1 cellular context compared by ENCODE assay signal in the genomic region with DNA sequence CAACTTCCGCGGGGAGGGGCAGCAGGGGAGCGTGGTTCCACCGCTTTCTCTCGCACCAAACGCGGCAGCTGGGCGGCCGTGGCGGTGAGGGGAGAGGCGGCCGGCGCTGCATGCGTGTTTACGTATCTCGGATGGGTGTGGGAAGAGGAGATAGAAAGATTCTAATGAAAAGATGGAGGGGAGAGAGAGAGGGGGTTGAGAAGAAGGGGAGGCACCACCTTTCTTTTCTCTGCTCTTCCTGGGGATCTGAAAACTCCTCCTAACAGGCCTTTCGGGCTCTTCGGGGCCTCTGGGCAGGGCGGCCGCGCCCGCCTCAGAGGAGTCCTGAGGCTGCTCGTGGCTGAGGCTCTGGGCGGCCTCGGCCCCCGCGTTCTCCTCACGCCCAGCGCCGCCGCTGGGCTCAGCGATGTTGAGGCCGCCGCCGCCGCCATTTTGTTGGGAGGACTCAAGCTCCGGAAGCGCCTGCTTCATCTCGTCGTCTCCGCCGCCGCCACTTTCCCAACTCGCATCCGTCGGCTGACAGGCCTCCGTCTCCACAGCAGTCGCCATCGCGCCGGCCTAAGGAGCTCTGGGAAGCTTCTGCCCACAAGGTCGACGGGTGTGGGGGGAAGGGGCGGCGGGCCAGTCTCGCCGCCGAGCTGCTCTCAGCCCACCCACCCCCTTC.
TF ChIP-seq lines count a peak whose summit lies in the region.

No MANE protein-coding gene starts in this region.

TF ChIP-seq in HepG2, 621 proteins besides CTCF, POLR2A, EP300 and RAD21 (continued from another document and continues in another):
- TF ChIP-seq PRDM10 (CRISPR knock-in tag; IDR thresholded peaks at IDR 0.05; ENCODE audit: low read depth): peak; percentile 31; the same call in 1 of the 2 replicates
- TF ChIP-seq ZNF567 (CRISPR knock-in tag; IDR thresholded peaks at IDR 0.05; ENCODE audit: borderline replicate concordance): no peak
- TF ChIP-seq EED (CRISPR knock-in tag; IDR thresholded peaks at IDR 0.05): 0 out of 2 replicates have a peak, but pooled peaks have one; percentile 6
- TF ChIP-seq TFDP2 (CRISPR knock-in tag; IDR thresholded peaks at IDR 0.05): peak; percentile 48; the same call in 1 of the 2 replicates
- no peak for TF ChIP-seq ATF3 (CRISPR knock-in tag; IDR thresholded peaks at IDR 0.05)
- 0 out of 2 replicates have a peak, but pooled peaks have one; percentile 50 for TF ChIP-seq MXD3 (CRISPR knock-in tag; IDR thresholded peaks at IDR 0.05)
- TF ChIP-seq JUNB (CRISPR knock-in tag; IDR thresholded peaks at IDR 0.05; ENCODE audit: borderline replicate concordance): no peak
- TF ChIP-seq, protein P1, sequence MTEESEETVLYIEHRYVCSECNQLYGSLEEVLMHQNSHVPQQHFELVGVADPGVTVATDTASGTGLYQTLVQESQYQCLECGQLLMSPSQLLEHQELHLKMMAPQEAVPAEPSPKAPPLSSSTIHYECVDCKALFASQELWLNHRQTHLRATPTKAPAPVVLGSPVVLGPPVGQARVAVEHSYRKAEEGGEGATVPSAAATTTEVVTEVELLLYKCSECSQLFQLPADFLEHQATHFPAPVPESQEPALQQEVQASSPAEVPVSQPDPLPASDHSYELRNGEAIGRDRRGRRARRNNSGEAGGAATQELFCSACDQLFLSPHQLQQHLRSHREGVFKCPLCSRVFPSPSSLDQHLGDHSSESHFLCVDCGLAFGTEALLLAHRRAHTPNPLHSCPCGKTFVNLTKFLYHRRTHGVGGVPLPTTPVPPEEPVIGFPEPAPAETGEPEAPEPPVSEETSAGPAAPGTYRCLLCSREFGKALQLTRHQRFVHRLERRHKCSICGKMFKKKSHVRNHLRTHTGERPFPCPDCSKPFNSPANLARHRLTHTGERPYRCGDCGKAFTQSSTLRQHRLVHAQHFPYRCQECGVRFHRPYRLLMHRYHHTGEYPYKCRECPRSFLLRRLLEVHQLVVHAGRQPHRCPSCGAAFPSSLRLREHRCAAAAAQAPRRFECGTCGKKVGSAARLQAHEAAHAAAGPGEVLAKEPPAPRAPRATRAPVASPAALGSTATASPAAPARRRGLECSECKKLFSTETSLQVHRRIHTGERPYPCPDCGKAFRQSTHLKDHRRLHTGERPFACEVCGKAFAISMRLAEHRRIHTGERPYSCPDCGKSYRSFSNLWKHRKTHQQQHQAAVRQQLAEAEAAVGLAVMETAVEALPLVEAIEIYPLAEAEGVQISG (CRISPR knock-in tag; IDR thresholded peaks at IDR 0.05): peak; percentile 56; the same call in 1 of the 2 replicates
- no peak for TF ChIP-seq NFYB (CRISPR knock-in tag; IDR thresholded peaks at IDR 0.05)
- TF ChIP-seq MATR3 (CRISPR knock-in tag; IDR thresholded peaks at IDR 0.05): no peak
- TF ChIP-seq EHMT2 (IDR thresholded peaks at IDR 0.05; ENCODE audit: borderline replicate concordance, low read depth, low read length): no peak
- TF ChIP-seq CREB3 (CRISPR knock-in tag; IDR thresholded peaks at IDR 0.05): no peak
- TF ChIP-seq, protein P2, sequence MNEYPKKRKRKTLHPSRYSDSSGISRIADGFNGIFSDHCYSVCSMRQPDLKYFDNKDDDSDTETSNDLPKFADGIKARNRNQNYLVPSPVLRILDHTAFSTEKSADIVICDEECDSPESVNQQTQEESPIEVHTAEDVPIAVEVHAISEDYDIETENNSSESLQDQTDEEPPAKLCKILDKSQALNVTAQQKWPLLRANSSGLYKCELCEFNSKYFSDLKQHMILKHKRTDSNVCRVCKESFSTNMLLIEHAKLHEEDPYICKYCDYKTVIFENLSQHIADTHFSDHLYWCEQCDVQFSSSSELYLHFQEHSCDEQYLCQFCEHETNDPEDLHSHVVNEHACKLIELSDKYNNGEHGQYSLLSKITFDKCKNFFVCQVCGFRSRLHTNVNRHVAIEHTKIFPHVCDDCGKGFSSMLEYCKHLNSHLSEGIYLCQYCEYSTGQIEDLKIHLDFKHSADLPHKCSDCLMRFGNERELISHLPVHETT (CRISPR knock-in tag; conservative IDR thresholded peaks at IDR 0.05): no peak
- no peak for TF ChIP-seq ZNF20 (CRISPR knock-in tag; IDR thresholded peaks at IDR 0.05)
- TF ChIP-seq NCOA1 (CRISPR knock-in tag; IDR thresholded peaks at IDR 0.05): 0 out of 2 replicates have a peak, but pooled peaks have one; percentile 18
- TF ChIP-seq SRF (IDR thresholded peaks at IDR 0.05; ENCODE audit: low read depth, low read length): no peak
- no peak for TF ChIP-seq CBX5 (CRISPR knock-in tag; IDR thresholded peaks at IDR 0.05; ENCODE audit: borderline replicate concordance)
- peak; percentile 78; the same call in 1 of the 2 replicates for TF ChIP-seq PHF8 (CRISPR knock-in tag; IDR thresholded peaks at IDR 0.05)
- TF ChIP-seq PITX1 (CRISPR knock-in tag; IDR thresholded peaks at IDR 0.05): no peak; the same call in 1 of the 2 replicates
- no peak for TF ChIP-seq ZNF569 (CRISPR knock-in tag; IDR thresholded peaks at IDR 0.05; ENCODE audit: borderline replicate concordance)
- no peak for TF ChIP-seq ZBTB38 (CRISPR knock-in tag; IDR thresholded peaks at IDR 0.05)
- no peak for TF ChIP-seq GTF2F1 (IDR thresholded peaks at IDR 0.05; ENCODE audit: low read length)
- no peak for TF ChIP-seq CHD2 (IDR thresholded peaks at IDR 0.05; ENCODE audit: low read depth, low read length)
- TF ChIP-seq YEATS2 (CRISPR knock-in tag; IDR thresholded peaks at IDR 0.05; ENCODE audit: borderline replicate concordance): no peak
- TF ChIP-seq ZNF232 (CRISPR knock-in tag; IDR thresholded peaks at IDR 0.05; ENCODE audit: borderline replicate concordance): no peak
- peak; percentile 47 for TF ChIP-seq ETV5 (CRISPR knock-in tag; IDR thresholded peaks at IDR 0.05; ENCODE audit: borderline replicate concordance)
- no peak; the same call in 1 of the 2 replicates for TF ChIP-seq SRY (CRISPR knock-in tag; IDR thresholded peaks at IDR 0.05)
- no peak for TF ChIP-seq SNAPC2 (CRISPR knock-in tag; IDR thresholded peaks at IDR 0.05)
- no peak for TF ChIP-seq ZNF652 (CRISPR knock-in tag; IDR thresholded peaks at IDR 0.05; ENCODE audit: borderline replicate concordance, low read depth)
- TF ChIP-seq, protein P3, sequence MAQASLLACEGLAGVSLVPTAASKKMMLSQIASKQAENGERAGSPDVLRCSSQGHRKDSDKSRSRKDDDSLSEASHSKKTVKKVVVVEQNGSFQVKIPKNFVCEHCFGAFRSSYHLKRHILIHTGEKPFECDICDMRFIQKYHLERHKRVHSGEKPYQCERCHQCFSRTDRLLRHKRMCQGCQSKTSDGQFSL (CRISPR knock-in tag; IDR thresholded peaks at IDR 0.05): peak; percentile 47; the same call in 1 of the 2 replicates
- 0 out of 2 replicates have a peak, but pooled peaks have one; percentile 18 for TF ChIP-seq DNMT3B (CRISPR knock-in tag; conservative IDR thresholded peaks at IDR 0.05)
- 0 out of 2 replicates have a peak, but pooled peaks have one; percentile 54 for TF ChIP-seq MYPOP (CRISPR knock-in tag; IDR thresholded peaks at IDR 0.05)
- no peak for TF ChIP-seq FOXP4 (CRISPR knock-in tag; IDR thresholded peaks at IDR 0.05)
- 0 out of 2 replicates have a peak, but pooled peaks have one; percentile 11 for TF ChIP-seq PRMT3 (CRISPR knock-in tag; IDR thresholded peaks at IDR 0.05; ENCODE audit: borderline replicate concordance, low read depth)
- TF ChIP-seq ZNF766 (CRISPR knock-in tag; IDR thresholded peaks at IDR 0.05; ENCODE audit: borderline replicate concordance): no peak
- no peak for TF ChIP-seq TBX3 (IDR thresholded peaks at IDR 0.05; ENCODE audit: borderline replicate concordance)
- TF ChIP-seq ZNF737 (CRISPR knock-in tag; IDR thresholded peaks at IDR 0.05; ENCODE audit: borderline replicate concordance): no peak; the same call in 1 of the 2 replicates
- TF ChIP-seq MEF2D (CRISPR knock-in tag; IDR thresholded peaks at IDR 0.05): peak; percentile 32; the same call in 1 of the 2 replicates
- TF ChIP-seq ZNF432 (CRISPR knock-in tag; IDR thresholded peaks at IDR 0.05; ENCODE audit: borderline replicate concordance): 0 out of 2 replicates have a peak, but pooled peaks have one; percentile 54
- no peak for TF ChIP-seq PLRG1 (conservative IDR thresholded peaks at IDR 0.05)
- 0 out of 2 replicates have a peak, but pooled peaks have one; percentile 16 for TF ChIP-seq ZBTB39 (CRISPR knock-in tag; IDR thresholded peaks at IDR 0.05)
- 0 out of 2 replicates have a peak, but pooled peaks have one; percentile 28 for TF ChIP-seq GATAD1 (CRISPR knock-in tag; IDR thresholded peaks at IDR 0.05)
- TF ChIP-seq ZMYM3 (CRISPR knock-in tag; IDR thresholded peaks at IDR 0.05): peak; percentile 68; the same call in 1 of the 2 replicates
